ENCODE assay signal across 17 cellular contexts in the genomic region with DNA sequence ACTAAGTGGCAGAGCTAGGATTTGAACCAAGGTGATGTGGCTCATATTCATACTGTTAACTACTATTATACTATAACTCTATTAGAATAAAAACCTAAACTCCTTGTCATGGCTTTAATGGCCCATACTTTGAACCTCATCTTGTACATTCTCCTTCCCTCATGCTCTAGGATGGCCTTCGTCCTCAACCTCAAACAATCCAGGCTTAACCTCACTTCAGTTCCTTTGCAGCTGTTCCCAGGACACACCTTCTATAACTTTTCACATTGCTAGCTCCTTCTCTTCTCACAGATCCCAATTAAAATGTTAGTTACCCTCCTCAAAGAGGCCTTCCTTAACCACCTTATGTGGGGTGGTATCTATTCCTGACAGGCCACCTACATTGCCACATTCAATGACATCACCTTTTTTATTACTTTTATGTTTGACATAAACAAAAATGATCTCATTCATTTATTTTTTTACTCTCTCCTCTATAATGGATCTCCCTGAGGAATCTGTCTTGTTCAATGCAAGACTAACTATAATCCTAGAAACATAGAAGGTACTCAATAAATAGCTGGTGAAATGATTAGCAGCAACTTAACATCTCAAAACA.
"Had no signal": no experiment of that assay in that cellular context is flagged by ENCODE, and none has a peak within 500 bp of the region (broad histone marks: within the 10 kb centered on the region; RNA-seq: fewer than 3 reads in every experiment).

No MANE protein-coding gene starts in this region.

- H3K27me3 ChIP-seq: colonic mucosa, foreskin keratinocyte had no signal

- H3K9me3 ChIP-seq: colonic mucosa had no signal

- H3K4me2 ChIP-seq: smooth muscle cell had no signal

- ATAC-seq: foreskin keratinocyte, left lobe of liver had no signal

- H3K4me1 Mint-ChIP-seq: endodermal cell, nephron progenitor cell had no signal

- H3K27ac ChIP-seq: colonic mucosa, foreskin keratinocyte had no signal

- FAIRE-seq: endothelial cell of umbilical vein, urothelium cell line had no signal

- H3K4me1 ChIP-seq: colonic mucosa, foreskin keratinocyte had no signal

- H3K9me3 Mint-ChIP-seq: endodermal cell, nephron progenitor cell had no signal

- H3K4me3 ChIP-seq: colonic mucosa, smooth muscle cell had no signal

- DNase-seq: colonic mucosa; effector CD4-positive, alpha-beta T cell; endodermal cell; erythroblast; foreskin keratinocyte; head of caudate nucleus; hippocampal formation; mammary epithelial cell; nephron progenitor cell; posterior cingulate gyrus; stimulated activated CD4-positive, alpha-beta T cell treated with anti-CD3 and anti-CD28 coated beads, Interleukin-2, amount 100 ng/mL, for 48 hours; stimulated activated naive CD4-positive, alpha-beta T cell treated with Interleukin-2 at 50 U/mL for 16 hours; trophoblast cell had no signal

- H3K4me3 Mint-ChIP-seq: endodermal cell, nephron progenitor cell had no signal

- H3K36me3 ChIP-seq: colonic mucosa had no signal

- H3K27ac Mint-ChIP-seq: endodermal cell, nephron progenitor cell had no signal
